ENCODE assay signal across 8 cellular contexts in the genomic region with DNA sequence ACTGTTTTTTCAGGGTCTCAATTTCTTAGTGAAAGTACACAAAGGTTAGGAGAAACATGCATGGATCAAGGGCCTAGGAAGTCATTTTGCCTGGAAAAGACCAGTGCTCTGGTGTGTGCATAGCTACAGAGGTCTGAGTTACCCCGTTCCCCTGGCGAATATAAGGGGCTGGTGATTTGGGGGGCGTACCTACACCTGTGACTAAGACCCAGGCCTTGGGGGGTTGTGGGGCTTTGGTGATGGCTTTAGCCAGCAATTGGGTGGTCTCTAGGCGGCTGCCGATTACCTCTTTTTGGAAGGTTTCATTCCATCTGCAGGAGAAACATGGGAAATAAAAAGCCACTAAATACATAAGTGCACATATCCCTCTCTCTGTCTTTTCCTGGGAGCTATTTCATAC. TPM values are rescaled to one million over a fixed set of nuclear protein-coding genes. Genes with fewer than 3 reads are reported as not detected.
DNase-seq lines count a peak whose midpoint lies in the region; ATAC-seq, FAIRE-seq and TF ChIP-seq lines count a peak whose summit lies in the region.

No MANE protein-coding gene starts in this region.

- intact Hi-C loops in esophagus squamous epithelium (cut with DNase I): no loop called here
- intact Hi-C loops in sigmoid colon (cut with DNase I): loop anchor here (5.0 to 10.0 kb wide), 2 partner anchors 199 to 887 kb away; a partner anchor contains a TSS
- intact Hi-C loops in aorta (cut with DNase I): loop anchor here in 1 of 2 donors (2.0 kb wide), 1 partner anchor 75 kb away; no protein-coding TSS in a partner anchor

- no peak overlapping the region for H2AFZ ChIP-seq in SU-DHL-6 (ENCODE audit: low read depth, low read length, severe bottlenecking)

- FAIRE-seq in GM12892 (lab: Jason Lieb, UNC): no peak

- no peak for TF ChIP-seq EP300 in sigmoid colon (IDR thresholded peaks at IDR 0.05)

- H3K9ac ChIP-seq in SU-DHL-6 (ENCODE audit: low read length): peak overlapping the region; percentile 93

- H3K27ac ChIP-seq in SU-DHL-6 (ENCODE audit: low read depth, low read length) (peak overlapping the region; percentile 78), esophagus squamous epithelium (peak overlapping the region; percentile 97 to 99 (median 99)), sigmoid colon (peak overlapping the region; percentile 95 to 99 (median 98)), aorta (ENCODE audit: low read depth in 1 of 2, low read length in 2 of 2) (peak overlapping the region in 1 of 2 donors; percentile 95)

- no peaks in the 10 kb centered on the region for H3K36me3 ChIP-seq in SU-DHL-6 (ENCODE audit: low read length)
- H3K36me3 ChIP-seq in esophagus squamous epithelium: peaks cover 21 to 51% (median 26%) of the 10 kb centered on the region in 3 donors
- H3K36me3 ChIP-seq in sigmoid colon: peaks cover 17 to 48% (median 27%) of the 10 kb centered on the region in 4 donors
- H3K36me3 ChIP-seq in aorta (ENCODE audit: control insufficient read depth in 1 of 2, insufficient read depth in 2 of 2, low read length in 1 of 2): peaks cover 0 to 10% of the 10 kb centered on the region in 2 donors

- TF ChIP-seq CTCF in GM12865 (IDR thresholded peaks at IDR 0.05; ENCODE audit: insufficient read depth, low read depth, low read length, missing control alignments): no peak
- no peak for TF ChIP-seq CTCF in SU-DHL-6 (IDR thresholded peaks at IDR 0.05; ENCODE audit: insufficient read depth, low read length, poor library complexity, severe bottlenecking)
- no peak for TF ChIP-seq CTCF in esophagus squamous epithelium (IDR thresholded peaks at IDR 0.05)
- TF ChIP-seq CTCF in sigmoid colon (IDR thresholded peaks at IDR 0.05): no peak

- H4K20me1 ChIP-seq in SU-DHL-6 (ENCODE audit: low read depth, low read length): no peaks in the 10 kb centered on the region

- no peak for TF ChIP-seq POLR2A in esophagus squamous epithelium (IDR thresholded peaks at IDR 0.05)
- TF ChIP-seq POLR2A in sigmoid colon (IDR thresholded peaks at IDR 0.05): no peak
- TF ChIP-seq POLR2A in GM12892 (IDR thresholded peaks at IDR 0.05; ENCODE audit: low read depth, low read length): no peak

- WGBS in esophagus squamous epithelium, 2 donors: 7 to 44% methylated on average over 3 to 5 of the region's 5 CpGs
- WGBS in sigmoid colon, 2 donors: 54 to 56% methylated on average over 5 of the region's 5 CpGs
- 43 to 60% methylated on average over 5 of the region's 5 CpGs for WGBS in aorta, 2 donors

- H3K4me2 ChIP-seq in SU-DHL-6 (ENCODE audit: low read depth, low read length, poor library complexity, severe bottlenecking): peak overlapping the region; percentile 94

- peaks cover 25 to 58% (median 31%) of the 10 kb centered on the region in 3 donors for H3K4me1 ChIP-seq in esophagus squamous epithelium
- peaks cover 0 to 40% (median 38%) of the 10 kb centered on the region in 4 donors for H3K4me1 ChIP-seq in sigmoid colon
- no peaks in the 10 kb centered on the region for H3K4me1 ChIP-seq in aorta (ENCODE audit: control insufficient read depth in 1 of 2, insufficient read depth in 2 of 2, low read length in 2 of 2)

- no peak for DNase-seq in GM12865 (ENCODE audit: low read depth)
- DNase-seq in esophagus squamous epithelium (lab: John Stamatoyannopoulos, UW): no peak
- DNase-seq in sigmoid colon: no peak
- no peak for DNase-seq in stimulated activated CD4-positive, alpha-beta T cell treated with anti-CD3 and anti-CD28 coated beads, Interleukin-2, amount 100 ng/mL, for 48 hours
- DNase-seq in GM12892 (ENCODE audit: insufficient read length): no peak
- no peak for DNase-seq in aorta

- 0 out of 2 replicates have a peak, but pooled peaks cover 6% of the 10 kb centered on the region for H3F3A ChIP-seq in SU-DHL-6 (ENCODE audit: insufficient read depth)

- peaks cover 14% of the 10 kb centered on the region for H3K79me2 ChIP-seq in SU-DHL-6 (ENCODE audit: insufficient read depth, low read length)

- H3K9me3 ChIP-seq in SU-DHL-6 (ENCODE audit: insufficient read depth, low read length): no peaks in the 10 kb centered on the region
- no peaks in the 10 kb centered on the region for H3K9me3 ChIP-seq in esophagus squamous epithelium
- H3K9me3 ChIP-seq in sigmoid colon: no peaks in the 10 kb centered on the region
- H3K9me3 ChIP-seq in aorta (ENCODE audit: control insufficient read depth, low read length): no peaks in the 10 kb centered on the region

- H3K9me2 ChIP-seq in SU-DHL-6 (replicated peaks; ENCODE audit: insufficient read depth, low read length): no peaks in the 10 kb centered on the region

- H3K27me3 ChIP-seq in SU-DHL-6 (ENCODE audit: low read length) (no peaks in the 10 kb centered on the region), esophagus squamous epithelium (no peaks in the 10 kb centered on the region), sigmoid colon (no peaks in the 10 kb centered on the region), aorta (ENCODE audit: control insufficient read depth in 1 of 2, insufficient read depth in 2 of 2, low read length in 1 of 2) (no peaks in the 10 kb centered on the region)

- ATAC-seq in HG03039 (IDR thresholded peaks at IDR 0.05; ENCODE audit: unreplicated experiment): no peak
- no peak for ATAC-seq in aorta (ENCODE audit: low FRiP score)

- H3K4me3 ChIP-seq in GM12865 (ENCODE audit: low read depth, low read length) (peak overlapping the region; percentile 77), SU-DHL-6 (ENCODE audit: insufficient read depth, low read length, poor library complexity, severe bottlenecking) (peak overlapping the region; percentile 90), esophagus squamous epithelium (peak overlapping the region; percentile 59 to 85 (median 73)), sigmoid colon (peak overlapping the region; percentile 66 to 80 (median 70)), aorta (ENCODE audit: low read length in 2 of 2) (peak overlapping the region in 1 of 2 donors; percentile 66)

RNA-seq across cellular contexts. Expression of a gene that starts 1.1 kb away (rescaled TPM):
- total RNA-seq in esophagus squamous epithelium (10 to 100 TPM; 16.1 to 36.0 (median 20.4) TPM), sigmoid colon (10 to 100 TPM; 30.3 to 45.4 (median 33.9) TPM), aorta (10 to 100 TPM; 46.0 to 62.3 TPM)
- polyA plus RNA-seq in sigmoid colon (10 to 100 TPM; 35.4 to 57.3 (median 39.1) TPM), aorta (100 to 1,000 TPM in 1 of 2 donors, 10 to 100 TPM in 1; 24.0 to 163 TPM)
- polyA plus RNA-seq in GM12892 (2012; ENCODE audit: missing spikeins): 28.7 TPM

RNA-seq across cellular contexts. Expression of a gene that starts 11.7 kb away (rescaled TPM):
- total RNA-seq in esophagus squamous epithelium: 10 to 100 TPM; 35.6 to 68.9 (median 42.9) TPM
- total RNA-seq in sigmoid colon: 10 to 100 TPM; 44.6 to 60.8 (median 50.6) TPM
- polyA plus RNA-seq in sigmoid colon: 10 to 100 TPM; 16.2 to 64.6 (median 36.1) TPM
- polyA plus RNA-seq in GM12892 (2012; ENCODE audit: missing spikeins): 21.5 TPM
- total RNA-seq in aorta: 10 to 100 TPM; 49.9 to 64.9 TPM
- polyA plus RNA-seq in aorta: 10 to 100 TPM; 15.2 to 34.7 TPM

RNA-seq across cellular contexts. Expression of a gene that starts 12.0 kb away (rescaled TPM):
- total RNA-seq in esophagus squamous epithelium (under 1 TPM in 3 of 4 donors, not detected in 1; 0.13 to 0.95 (median 0.85) TPM), sigmoid colon (1 to 10 TPM; 1.4 to 8.9 (median 2.1) TPM), aorta (10 to 100 TPM in 1 of 2 donors, 1 to 10 TPM in 1; 4.3 to 10.2 TPM)
- polyA plus RNA-seq in sigmoid colon (1 to 10 TPM in 2 of 3 donors, under 1 TPM in 1; 0.46 to 3.6 (median 1.2) TPM), aorta (1 to 10 TPM; 1.3 to 5.6 TPM)
- polyA plus RNA-seq in GM12892 (2012; ENCODE audit: missing spikeins): 5.4 TPM

RNA-seq across cellular contexts. Expression of a gene that starts 42.7 kb away (rescaled TPM):
- total RNA-seq in esophagus squamous epithelium (10 to 100 TPM in 3 of 4 donors, 1 to 10 TPM in 1; 4.7 to 14.7 (median 11.8) TPM), sigmoid colon (10 to 100 TPM in 1 of 4 donors, 1 to 10 TPM in 3; 6.8 to 17.4 (median 7.0) TPM), aorta (10 to 100 TPM; 11.2 to 31.6 TPM)
- polyA plus RNA-seq in sigmoid colon (1 to 10 TPM in 1 of 3 donors, under 1 TPM in 2; 0.60 to 6.5 (median 0.92) TPM), aorta (1 to 10 TPM; 1.8 to 5.2 TPM)
- not detected for polyA plus RNA-seq in GM12892 (2012; ENCODE audit: missing spikeins)
